1 cellular context compared by ENCODE assay signal in genomic region chr16:22188595-22189442, GRCh38.
TF ChIP-seq lines count a peak whose summit lies in the region.

No MANE protein-coding gene starts in this region.

TF ChIP-seq in GM23338, 12 proteins besides CTCF, POLR2A, EP300 and RAD21 (continued from another document):
- TF ChIP-seq ZNF462 (CRISPR knock-in tag; IDR thresholded peaks at IDR 0.05), result no peak
- no peak for TF ChIP-seq CREB1 (CRISPR knock-in tag; IDR thresholded peaks at IDR 0.05; ENCODE audit: low read depth)
- TF ChIP-seq POLR2AphosphoS5 (IDR thresholded peaks at IDR 0.05; ENCODE audit: low read depth), result no peak
- TF ChIP-seq ETS1 (IDR thresholded peaks at IDR 0.05), result no peak
TF ChIP-seq in GM23338: peak in this region for 0.
